ENCODE assay signal across 8 cellular contexts in genomic region chr12:12717586-12718381, GRCh38. TPM values are rescaled to one million over a fixed set of nuclear protein-coding genes. Genes with fewer than 3 reads are reported as not detected.
A peak's percentile ranks its signal among the peaks of the same experiment; 100 is the strongest.
DNase-seq lines count a peak whose midpoint lies in the region; ATAC-seq and TF ChIP-seq lines count a peak whose summit lies in the region.

No MANE protein-coding gene starts in this region.

- H3K27me3 ChIP-seq in mucosa of rectum (ENCODE audit: control insufficient read depth in 2 of 2, insufficient read depth in 2 of 2, low read length in 2 of 2): no peaks in the 10 kb centered on the region
- no peaks in the 10 kb centered on the region for H3K27me3 ChIP-seq in vagina

- H3K9me3 Mint-ChIP-seq in endothelial cell (ENCODE audit: unreplicated experiment): no peaks in the 10 kb centered on the region

- H3K36me3 Mint-ChIP-seq in T-helper 17 cell (ENCODE audit: low read depth): peaks cover 19% of the 10 kb centered on the region
- H3K36me3 Mint-ChIP-seq in endothelial cell (ENCODE audit: low read depth, unreplicated experiment): peaks cover 30% of the 10 kb centered on the region

- intact Hi-C loops in vagina (cut with DNase I): loop anchor here (1.0 to 2.0 kb wide), 2 partner anchors 8 to 71 kb away; no protein-coding TSS in a partner anchor

- H3K27ac Mint-ChIP-seq in T-helper 17 cell: peak overlapping the region; percentile 100
- H3K27ac Mint-ChIP-seq in endothelial cell (ENCODE audit: unreplicated experiment): peak overlapping the region; percentile 28

- H3K9ac ChIP-seq in mucosa of rectum (ENCODE audit: low read depth in 1 of 2, low read length in 2 of 2): peak overlapping the region; percentile 98

- H3K27ac ChIP-seq in mucosa of rectum (ENCODE audit: low read depth in 2 of 2, low read length in 2 of 2) (peak overlapping the region; percentile 97 to 99), vagina (peak overlapping the region; percentile 100)

- peak overlapping the region; percentile 97 for H3K4me3 Mint-ChIP-seq in T-helper 17 cell
- peak overlapping the region; percentile 98 for H3K4me3 Mint-ChIP-seq in endothelial cell (ENCODE audit: unreplicated experiment)

- H3K36me3 ChIP-seq in mucosa of rectum (ENCODE audit: control insufficient read depth in 2 of 2, insufficient read depth in 2 of 2, low read length in 2 of 2) (peaks cover 8 to 21% of the 10 kb centered on the region in 2 donors), vagina (peaks cover 0 to 15% of the 10 kb centered on the region in 2 donors)

- ATAC-seq in HG03175 (IDR thresholded peaks at IDR 0.05; ENCODE audit: unreplicated experiment) (peak; percentile 7), T-helper 17 cell (no peak)

- DNase-seq in stimulated activated CD4-positive, alpha-beta T cell treated with anti-CD3 and anti-CD28 coated beads, Interleukin-12 subunit alpha, Interleukin-12 subunit beta, amount 100 ng/mL, for 4 hours: peak; percentile 14
- no peak for DNase-seq in stimulated activated CD4-positive, alpha-beta T cell treated with anti-CD3 and anti-CD28 coated beads, Interleukin-1b, Interleukin-23, amount 100 ng/mL, for 48 hours
- no peak for DNase-seq in T-helper 17 cell
- peak; percentile 25 for DNase-seq in endothelial cell (ENCODE audit: low spot score)
- DNase-seq in vagina (ENCODE audit: extremely low spot score in 2 of 2): no peak
- DNase-seq in A172 (ENCODE audit: low spot score): no peak

- H3K27me3 Mint-ChIP-seq in T-helper 17 cell (no peaks in the 10 kb centered on the region), endothelial cell (ENCODE audit: unreplicated experiment) (peaks cover 6% of the 10 kb centered on the region)

- peaks cover 45 to 47% of the 10 kb centered on the region in 2 donors for H3K4me1 ChIP-seq in mucosa of rectum (ENCODE audit: control insufficient read depth in 2 of 2, insufficient read depth in 2 of 2, low read length in 2 of 2)
- peaks cover 62% of the 10 kb centered on the region for H3K4me1 ChIP-seq in vagina

- TF ChIP-seq POLR2A in vagina (IDR thresholded peaks at IDR 0.05): no peak

- H3K4me3 ChIP-seq in mucosa of rectum (ENCODE audit: low read length in 2 of 2): peak overlapping the region; percentile 84 to 99
- H3K4me3 ChIP-seq in vagina: peak overlapping the region; percentile 93 to 100

- H3K4me1 Mint-ChIP-seq in T-helper 17 cell (peaks cover 56% of the 10 kb centered on the region), endothelial cell (ENCODE audit: unreplicated experiment) (peaks cover 56% of the 10 kb centered on the region)

- H3K9me3 ChIP-seq in T-helper 17 cell (ENCODE audit: control insufficient read depth, low read length, poor library complexity, severe bottlenecking) (no peaks in the 10 kb centered on the region), mucosa of rectum (ENCODE audit: control insufficient read depth in 2 of 2, low read length in 2 of 2) (no peaks in the 10 kb centered on the region), vagina (no peaks in the 10 kb centered on the region)

- TF ChIP-seq CTCF in endothelial cell (IDR thresholded peaks at IDR 0.05; ENCODE audit: unreplicated experiment): no peak
- no peak for TF ChIP-seq CTCF in vagina (IDR thresholded peaks at IDR 0.05)

RNA-seq across cellular contexts. Expression of gene CDKN1B, which starts 0.6 kb away (rescaled TPM):
- total RNA-seq in T-helper 17 cell: 100 to 1,000 TPM; 202 to 252 TPM
- total RNA-seq in endothelial cell (ENCODE audit: unreplicated experiment): 34.6 TPM
- 52.5 TPM for total RNA-seq in vagina
- 18.1 and 20.0 TPM in 2 replicates for total RNA-seq in A172 (2014; rRNA removed; shearing (Covaris generic))

RNA-seq across cellular contexts. Expression of gene GPR19, which starts 21.8 kb away (rescaled TPM):
- total RNA-seq in T-helper 17 cell (1 to 10 TPM; 2.0 to 2.1 TPM), endothelial cell (ENCODE audit: unreplicated experiment) (4.0 TPM), vagina (not detected)
- total RNA-seq in A172 (2014; rRNA removed; shearing (Covaris generic)): 0.57 and 0.84 TPM in 2 replicates

Comparison
In these comparisons a context has a peak if more than half of its experiments do, and no peak if none do; other contexts are left out.
1. DNase-seq: peak in stimulated activated CD4-positive, alpha-beta T cell treated with anti-CD3 and anti-CD28 coated beads, Interleukin-12 subunit alpha, Interleukin-12 subunit beta, amount 100 ng/mL, for 4 hours (single experiment) and endothelial cell (single experiment); none in stimulated activated CD4-positive, alpha-beta T cell treated with anti-CD3 and anti-CD28 coated beads, Interleukin-1b, Interleukin-23, amount 100 ng/mL, for 48 hours (single experiment), T-helper 17 cell (0 of 3), vagina (0 of 2) and A172 (single experiment).